ENCODE assay signal across 8 cellular contexts in the genomic region with DNA sequence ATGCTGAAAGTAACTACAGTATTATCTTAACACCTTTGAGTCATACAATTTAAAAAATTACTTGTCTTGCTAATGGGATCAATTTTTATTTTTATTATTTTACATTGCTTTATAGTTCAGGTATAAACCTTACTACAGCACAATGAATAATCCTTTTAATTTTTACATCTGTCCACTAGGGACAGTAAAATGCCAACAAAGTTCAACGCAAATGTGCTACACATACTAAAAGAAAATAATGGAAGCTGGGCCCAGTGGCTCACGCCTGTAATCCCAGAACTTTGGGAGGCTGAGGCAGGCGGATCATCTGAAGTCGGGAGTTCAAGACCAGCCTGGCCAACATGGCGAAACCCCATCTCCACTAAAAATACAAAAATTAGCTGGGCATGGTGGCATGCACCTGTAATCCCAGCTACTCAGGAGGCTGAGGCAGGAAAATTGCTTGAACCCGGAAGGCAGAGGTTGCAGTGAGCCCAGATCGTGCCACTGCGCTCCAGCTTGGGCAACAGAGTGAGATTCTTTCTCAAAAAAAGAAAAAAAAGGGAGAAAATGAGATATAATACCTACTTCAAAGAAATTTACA.
DNase-seq lines count a peak whose midpoint lies in the region; ATAC-seq, FAIRE-seq and TF ChIP-seq lines count a peak whose summit lies in the region.
"Not testable (repeated sequence)": the region's sequence is repeated elsewhere in the genome, so short reads cannot be mapped to it uniquely, and the experiment has no call there.

No MANE protein-coding gene starts in this region.

- not testable (repeated sequence) for H3K27ac Mint-ChIP-seq in central memory CD8-positive, alpha-beta T cell (ENCODE audit: low read depth); natural killer cell

- peak; percentile 27 for TF ChIP-seq CTCF in DND-41 (IDR thresholded peaks at IDR 0.05; ENCODE audit: borderline replicate concordance, extremely low read depth, low read length, poor library complexity, severe bottlenecking)
- TF ChIP-seq CTCF in left ventricle myocardium inferior (IDR thresholded peaks at IDR 0.05; ENCODE audit: borderline replicate concordance), result peak; percentile 37
- peak; percentile 41 for TF ChIP-seq CTCF in natural killer cell (IDR thresholded peaks at IDR 0.05)

- not testable (repeated sequence) for H3K27ac ChIP-seq in DND-41 (ENCODE audit: low read length); left ventricle myocardium inferior (replicated peaks)

- H3K4me1 ChIP-seq in DND-41 (ENCODE audit: insufficient read depth, low read length); left ventricle myocardium inferior: not testable (repeated sequence)

- intact Hi-C loops in left ventricle myocardium inferior (cut with micrococcal nuclease); natural killer cell (cut with micrococcal nuclease): not testable (repeated sequence)

- not testable (repeated sequence) for H3K27me3 Mint-ChIP-seq in central memory CD8-positive, alpha-beta T cell; natural killer cell (ENCODE audit: low read depth in 2 of 2)

- peaks cover 47% of the 10 kb centered on the region for H3K36me3 Mint-ChIP-seq in central memory CD8-positive, alpha-beta T cell (ENCODE audit: insufficient read depth)
- not testable (repeated sequence) for H3K36me3 Mint-ChIP-seq in natural killer cell

- H2AFZ ChIP-seq in DND-41 (ENCODE audit: low read depth, low read length), result not testable (repeated sequence)

- not testable (repeated sequence) for H3K79me2 ChIP-seq in DND-41 (ENCODE audit: insufficient read depth, low read length)

- H3K4me3 Mint-ChIP-seq in central memory CD8-positive, alpha-beta T cell; natural killer cell: not testable (repeated sequence)

- not testable (repeated sequence) for H3K9ac ChIP-seq in DND-41 (ENCODE audit: low read depth, low read length)

- not testable (repeated sequence) for H4K20me1 ChIP-seq in DND-41 (ENCODE audit: insufficient read depth, low read length)

- H3K36me3 ChIP-seq in DND-41 (ENCODE audit: insufficient read depth, low read length) (peaks cover 61% of the 10 kb centered on the region), left ventricle myocardium inferior (peaks cover 91% of the 10 kb centered on the region)

- not testable (repeated sequence) for DNase-seq in DND-41; central memory CD8-positive, alpha-beta T cell (ENCODE audit: low spot score in 2 of 2); left ventricle myocardium inferior; natural killer cell
- DNase-seq in HT-29 (ENCODE audit: low spot score), result peak; percentile 40
- peak; percentile 10 for DNase-seq in NCI-H69 (lab: John Stamatoyannopoulos, UW)

- not testable (repeated sequence) for H3K4me2 ChIP-seq in DND-41 (ENCODE audit: insufficient read depth, low read length)

- H3K9me3 Mint-ChIP-seq in central memory CD8-positive, alpha-beta T cell; natural killer cell: not testable (repeated sequence)

- peak; percentile 57; the same call in 2 of the 3 replicates for ATAC-seq in DND-41 (ENCODE audit: insufficient read depth, low read depth)
- peak; percentile 32 for ATAC-seq in central memory CD8-positive, alpha-beta T cell (replicated peaks; ENCODE audit: extremely low read depth, poor library complexity, severe bottlenecking)
- ATAC-seq in natural killer cell, result peak in 1 of 3 donors; percentile 41

- H3K4me1 Mint-ChIP-seq in central memory CD8-positive, alpha-beta T cell; natural killer cell: not testable (repeated sequence)

- H3K27me3 ChIP-seq in DND-41 (ENCODE audit: insufficient read depth, low read length, poor library complexity); left ventricle myocardium inferior (ENCODE audit: low read depth): not testable (repeated sequence)

- FAIRE-seq in A204.1 (lab: Jason Lieb, UNC) (peak; percentile 91), TTC549 (lab: Jason Lieb, UNC) (peak; percentile 60)

- H3K4me3 ChIP-seq in DND-41 (ENCODE audit: low read depth in 1 of 2, low read length in 2 of 2); left ventricle myocardium inferior: not testable (repeated sequence)

- not testable (repeated sequence) for H3K9me3 ChIP-seq in DND-41 (ENCODE audit: insufficient read depth, low read length, severe bottlenecking); left ventricle myocardium inferior (replicated peaks)
